In the genomic region with DNA sequence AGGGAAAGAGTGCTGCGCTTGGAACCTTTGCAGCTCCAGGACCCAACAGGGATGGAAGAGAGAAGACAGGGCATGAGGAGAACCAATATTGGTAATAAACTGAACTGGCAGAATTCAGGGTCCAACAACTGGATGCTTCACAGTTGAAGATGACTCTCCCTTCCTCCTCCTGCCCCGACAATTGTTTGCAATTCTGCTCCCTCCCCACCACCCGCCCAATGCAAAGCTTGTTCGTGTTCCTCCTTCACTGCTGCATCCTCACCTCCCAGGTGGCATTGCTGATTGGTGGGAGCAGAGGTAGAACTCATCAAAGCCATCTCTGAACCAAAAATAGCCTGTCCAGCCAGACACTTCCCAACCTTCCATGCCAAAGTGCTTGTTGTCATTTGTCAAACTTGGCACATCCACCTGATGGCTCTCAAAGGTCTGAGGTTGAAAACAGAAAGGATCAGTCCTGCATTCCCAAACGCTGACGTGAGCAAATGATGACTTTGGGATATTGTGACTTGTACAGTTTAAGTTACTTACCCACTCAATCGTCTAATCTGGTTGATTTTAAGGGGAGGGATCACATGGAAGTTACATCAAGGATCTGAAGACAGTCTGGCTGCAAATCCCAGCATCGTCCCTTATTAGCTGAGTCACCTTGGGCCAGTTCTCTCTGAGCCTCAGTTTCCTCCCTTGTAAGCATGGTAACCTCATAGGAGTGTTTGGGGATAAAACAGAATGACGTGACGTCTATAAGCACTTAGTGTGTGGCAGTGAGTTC, we compare ENCODE assay signal across 23 cellular contexts.
DNase-seq lines count a peak whose midpoint lies in the region; ATAC-seq, FAIRE-seq and TF ChIP-seq lines count a peak whose summit lies in the region.
"Had no signal": no experiment of that assay in that cellular context is flagged by ENCODE, and none has a peak within 500 bp of the region (broad histone marks: within the 10 kb centered on the region; RNA-seq: fewer than 3 reads in every experiment).

No MANE protein-coding gene starts in this region.

- no peak overlapping the region for H3K18ac ChIP-seq in trophoblast cell (ENCODE audit: low read length)

- in situ Hi-C loops in Caki2 (cut with HindIII; ENCODE audit: low pct_unique_long_range_greater_than_20kb, low sequenced_read_pairs): no loop called here

- TF ChIP-seq CTCF in PC-3 (conservative IDR thresholded peaks at IDR 0.05; ENCODE audit: low read depth, low read length): no peak
- TF ChIP-seq CTCF in kidney (IDR thresholded peaks at IDR 0.05; ENCODE audit: borderline replicate concordance, extremely low read depth, insufficient read depth): no peak
- TF ChIP-seq CTCF in esophagus squamous epithelium (IDR thresholded peaks at IDR 0.05): no peak

- no peak for TF ChIP-seq POLR2A in esophagus squamous epithelium (IDR thresholded peaks at IDR 0.05)

- H3K9me3 Mint-ChIP-seq in activated naive CD8-positive, alpha-beta T cell treated with anti-CD3 and anti-CD28 coated beads, Interleukin-2, amount 50 U/mL, for 24 hours: no peaks in the 10 kb centered on the region

- no peak overlapping the region for H3K4me3 ChIP-seq in PC-3 (ENCODE audit: low read length)
- no peak overlapping the region for H3K4me3 ChIP-seq in kidney (ENCODE audit: low read length in 2 of 2)
- H3K4me3 ChIP-seq in esophagus squamous epithelium: no peak overlapping the region
- no peak overlapping the region for H3K4me3 ChIP-seq in trophoblast cell (ENCODE audit: low read depth, low read length)
- H3K4me3 ChIP-seq: SK-N-MC had no signal

- no peaks in the 10 kb centered on the region for H3K36me3 ChIP-seq in PC-3 (ENCODE audit: low read depth, low read length)
- H3K36me3 ChIP-seq in kidney (ENCODE audit: control insufficient read depth in 1 of 2, insufficient read depth in 2 of 2, low read length in 2 of 2): no peaks in the 10 kb centered on the region
- no peaks in the 10 kb centered on the region for H3K36me3 ChIP-seq in esophagus squamous epithelium
- no peaks in the 10 kb centered on the region for H3K36me3 ChIP-seq in trophoblast cell (ENCODE audit: control insufficient read depth in 1 of 2, insufficient read depth in 2 of 2, low read length in 2 of 2)

- no peak for ATAC-seq in PC-3
- no peak for ATAC-seq in activated naive CD8-positive, alpha-beta T cell treated with anti-CD3 and anti-CD28 coated beads, Interleukin-2, amount 50 U/mL, for 24 hours

- CTCF ChIA-PET in PC-3 (lab: Charles Lee): no interaction called here

- no peak overlapping the region for H3K4me2 ChIP-seq in PC-3 (ENCODE audit: low read length)
- no peak overlapping the region for H3K4me2 ChIP-seq in trophoblast cell (ENCODE audit: low read length)

- no TSS peak for BruUV-seq in PC-3 (replicated peaks; lab: Mats Ljungman, UMichigan)

- DNase-seq in Caki2 (ENCODE audit: low read depth) (peak; percentile 98), PC-3 (no peak), kidney tubule cell (ENCODE audit: low spot score) (peak; percentile 90), kidney (no peak), esophagus squamous epithelium (lab: John Stamatoyannopoulos, UW) (no peak), trophoblast cell (no peak)
- no peak for DNase-seq in activated naive CD8-positive, alpha-beta T cell treated with anti-CD3 and anti-CD28 coated beads, Interleukin-2, amount 50 U/mL, for 24 hours
- no peak for DNase-seq in activated CD4-positive, alpha-beta T cell treated with anti-CD3 and anti-CD28 coated beads, Interleukin-2, amount 50 U/mL, for 1 hour
- DNase-seq: Caco-2; CD4-positive, CD25-positive, alpha-beta regulatory T cell; DND-41; IMR-90; NCI-H1694; NCI-H2081 treated with DMSO at 0.1 percent for 48 hours; NCI-H2171 treated with DMSO at 0.1 percent for 48 hours; NCI-H524 treated with DMSO at 0.1 percent for 48 hours; NCI-H82; OCI-M1; SHP77 treated with DMSO at 0.1 percent for 48 hours had no signal

- peak overlapping the region; percentile 10 for H3K4me3 Mint-ChIP-seq in activated naive CD8-positive, alpha-beta T cell treated with anti-CD3 and anti-CD28 coated beads, Interleukin-2, amount 50 U/mL, for 24 hours
- H3K4me3 Mint-ChIP-seq: CD4-positive, CD25-positive, alpha-beta regulatory T cell had no signal

- H3F3A ChIP-seq in PC-3 (ENCODE audit: low read length, unreplicated experiment): no peaks in the 10 kb centered on the region

- 82 to 86% methylated on average over 8 to 10 of the region's 10 CpGs for WGBS in esophagus squamous epithelium, 2 donors
- WGBS in trophoblast cell (ENCODE audit: extremely low coverage, insufficient coverage, insufficient read length): no CpG with 5 or more reads among the region's 10 CpGs

- no peak overlapping the region for H2AK5ac ChIP-seq in trophoblast cell (ENCODE audit: low read length)

- H3K27me3 Mint-ChIP-seq in activated naive CD8-positive, alpha-beta T cell treated with anti-CD3 and anti-CD28 coated beads, Interleukin-2, amount 50 U/mL, for 24 hours: no peaks in the 10 kb centered on the region

- H3K27ac ChIP-seq in PC-3 (ENCODE audit: low read length) (peak overlapping the region; percentile 86), kidney (ENCODE audit: low read depth in 2 of 2, low read length in 2 of 2) (no peak overlapping the region), esophagus squamous epithelium (no peak overlapping the region), trophoblast cell (ENCODE audit: low read depth, low read length) (no peak overlapping the region)
- H3K27ac ChIP-seq: RWPE1, SK-N-MC had no signal

- no peak overlapping the region for H2BK5ac ChIP-seq in trophoblast cell (ENCODE audit: low read depth, low read length, poor library complexity)

- no peaks in the 10 kb centered on the region for H3K9me2 ChIP-seq in PC-3 (replicated peaks; ENCODE audit: low read length)

- peaks cover 71% of the 10 kb centered on the region for H3K4me1 Mint-ChIP-seq in activated naive CD8-positive, alpha-beta T cell treated with anti-CD3 and anti-CD28 coated beads, Interleukin-2, amount 50 U/mL, for 24 hours

- no peak overlapping the region for H3K14ac ChIP-seq in trophoblast cell (ENCODE audit: low read length)

- H4K91ac ChIP-seq in trophoblast cell (ENCODE audit: low read depth, low read length): no peak overlapping the region

- H3K9ac ChIP-seq in PC-3 (ENCODE audit: low read length) (no peak overlapping the region), kidney (ENCODE audit: low read length in 2 of 2) (no peak overlapping the region), trophoblast cell (ENCODE audit: low read length) (no peak overlapping the region)

- no peak overlapping the region for H4K8ac ChIP-seq in trophoblast cell (ENCODE audit: low read depth, low read length)

- H3K79me1 ChIP-seq in trophoblast cell (ENCODE audit: low read length): no peaks in the 10 kb centered on the region

- H2BK120ac ChIP-seq in trophoblast cell (ENCODE audit: insufficient read depth, low read length, poor library complexity): no peak overlapping the region

- H3K79me2 ChIP-seq in PC-3 (ENCODE audit: low read length) (peaks cover 26% of the 10 kb centered on the region), trophoblast cell (ENCODE audit: control insufficient read depth, insufficient read depth, low read length, poor library complexity) (no peaks in the 10 kb centered on the region)

- no peak overlapping the region for H4K12ac ChIP-seq in trophoblast cell (ENCODE audit: low read depth, low read length)

- no peak overlapping the region for H3K4ac ChIP-seq in trophoblast cell (ENCODE audit: low read depth, low read length)

- H2AFZ ChIP-seq in PC-3 (ENCODE audit: low read length) (no peak overlapping the region), trophoblast cell (ENCODE audit: insufficient read depth, low read length, poor library complexity) (no peak overlapping the region)

- FAIRE-seq in kidney (lab: Jason Lieb, UNC): no peak
- FAIRE-seq: GM12892, H1 had no signal

- no peak overlapping the region for H3K23ac ChIP-seq in trophoblast cell (ENCODE audit: low read length)

- peaks cover 21% of the 10 kb centered on the region for H3K36me3 Mint-ChIP-seq in activated naive CD8-positive, alpha-beta T cell treated with anti-CD3 and anti-CD28 coated beads, Interleukin-2, amount 50 U/mL, for 24 hours (ENCODE audit: low read depth)

- no peak overlapping the region for H3K27ac Mint-ChIP-seq in activated naive CD8-positive, alpha-beta T cell treated with anti-CD3 and anti-CD28 coated beads, Interleukin-2, amount 50 U/mL, for 24 hours

- no peak overlapping the region for H2BK12ac ChIP-seq in trophoblast cell (ENCODE audit: low read length)

- H3K9me3 ChIP-seq in PC-3 (ENCODE audit: low read length) (no peaks in the 10 kb centered on the region), kidney (ENCODE audit: control insufficient read depth in 1 of 2, low read length in 2 of 2) (no peaks in the 10 kb centered on the region), esophagus squamous epithelium (no peaks in the 10 kb centered on the region), trophoblast cell (ENCODE audit: insufficient read depth, low read depth, low read length) (peaks cover 5% of the 10 kb centered on the region)
- H3K9me3 ChIP-seq: Caco-2 had no signal

- intact Hi-C loops in PC-3 (cut with micrococcal nuclease): no loop called here
- intact Hi-C loops in kidney (cut with DNase I): no loop called here
- intact Hi-C loops in esophagus squamous epithelium (cut with DNase I): no loop called here

- POLR2A ChIA-PET in PC-3 (lab: Charles Lee; ENCODE audit: unreplicated experiment): no interaction called here

- no peaks in the 10 kb centered on the region for H4K20me1 ChIP-seq in PC-3 (ENCODE audit: low read length)

- H3K27me3 ChIP-seq in PC-3 (ENCODE audit: low read length) (no peaks in the 10 kb centered on the region), esophagus squamous epithelium (peaks cover 0 to 7% (median 0%) of the 10 kb centered on the region in 4 donors), trophoblast cell (ENCODE audit: insufficient read depth, low read length) (peaks cover 3% of the 10 kb centered on the region)

- H3K4me1 ChIP-seq in PC-3 (ENCODE audit: insufficient read depth, low read length): peaks cover 24% of the 10 kb centered on the region
- no peaks in the 10 kb centered on the region for H3K4me1 ChIP-seq in kidney (ENCODE audit: control insufficient read depth in 1 of 2, insufficient read depth in 1 of 2, low read depth in 1 of 2, low read length in 2 of 2)
- H3K4me1 ChIP-seq in esophagus squamous epithelium: peaks cover 0 to 17% (median 4%) of the 10 kb centered on the region in 3 donors
- no peaks in the 10 kb centered on the region for H3K4me1 ChIP-seq in trophoblast cell (ENCODE audit: control insufficient read depth in 1 of 2, insufficient read depth in 2 of 2, low read length in 2 of 2)
- H3K4me1 ChIP-seq: Caco-2 had no signal

Comparison
In these comparisons a context has a peak if more than half of its experiments do, and no peak if none do; other contexts are left out.
1. DNase-seq: peak in Caki2 (single experiment) and kidney tubule cell (single experiment); none in PC-3 (single experiment), activated naive CD8-positive, alpha-beta T cell treated with anti-CD3 and anti-CD28 coated beads, Interleukin-2, amount 50 U/mL, for 24 hours (single experiment), kidney (single experiment), esophagus squamous epithelium (single experiment), trophoblast cell (0 of 2) and activated CD4-positive, alpha-beta T cell treated with anti-CD3 and anti-CD28 coated beads, Interleukin-2, amount 50 U/mL, for 1 hour (single experiment).